In the genomic region with DNA sequence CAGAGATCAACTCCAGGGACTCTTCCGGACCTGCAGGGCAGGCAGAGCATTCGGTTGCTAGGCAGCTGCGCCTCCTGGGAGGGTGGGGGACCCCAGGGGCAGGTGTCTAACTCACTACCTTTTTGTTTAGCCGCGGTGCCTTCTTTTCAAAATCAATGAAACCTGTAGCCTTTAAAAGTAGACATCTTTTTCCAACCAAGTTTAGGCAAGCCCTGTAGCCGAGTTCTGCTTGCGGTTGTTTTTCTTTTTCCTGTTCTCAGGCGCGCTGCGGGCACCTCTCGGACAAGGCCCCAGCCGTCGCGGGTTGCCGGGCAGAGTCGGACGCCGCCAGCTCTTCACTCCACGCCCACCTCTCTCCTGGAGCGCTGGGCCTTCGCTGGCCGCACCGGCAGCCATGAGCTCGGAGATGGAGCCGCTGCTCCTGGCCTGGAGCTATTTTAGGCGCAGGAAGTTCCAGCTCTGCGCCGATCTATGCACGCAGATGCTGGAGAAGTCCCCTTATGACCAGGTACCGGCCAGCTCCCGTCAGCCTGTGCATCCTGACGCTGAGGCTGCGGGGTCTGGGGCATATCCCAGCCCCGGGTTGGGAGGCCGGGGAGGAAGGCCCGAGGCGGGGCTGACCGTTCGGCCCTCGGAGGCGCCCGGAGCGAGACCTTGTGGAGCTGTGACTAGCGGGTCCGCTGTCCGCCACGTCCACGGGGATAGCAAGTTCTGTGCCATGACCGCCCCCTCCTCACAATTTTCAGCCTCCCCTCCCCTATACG, we compare ENCODE assay signal across 8 cellular contexts. TPM values are rescaled to one million over a fixed set of nuclear protein-coding genes. Genes with fewer than 3 reads are reported as not detected.
DNase-seq lines count a peak whose midpoint lies in the region; ATAC-seq and TF ChIP-seq lines count a peak whose summit lies in the region.

A gene (plus strand): TSS at position 338 of the 764 bp plus-strand sequence. CDS start 57 bp downstream, at position 395.

- H3K4ac ChIP-seq in neuronal stem cell (ENCODE audit: low read length), result no peak within 1 kb of the TSS

- H4K91ac ChIP-seq in neuronal stem cell (ENCODE audit: low read depth, low read length, poor library complexity), result no peak within 1 kb of the TSS

- in situ Hi-C loops in SK-MEL-5 (cut with HindIII; ENCODE audit: low pct_unique_long_range_greater_than_20kb, low sequenced_read_pairs), result no loop called here

- H2BK12ac ChIP-seq in neuronal stem cell (ENCODE audit: low read length), result peak within 1 kb of the TSS; percentile 60

- DNase-seq in GM04503 (ENCODE audit: low read depth) (peak; percentile 50), HFF-Myc (ENCODE audit: extremely low read depth, low read depth) (peak; percentile 53), NAMALWA (ENCODE audit: low spot score) (peak; percentile 88), SK-MEL-5 (ENCODE audit: low read depth, low spot score) (peak; percentile 86), neuronal stem cell (ENCODE audit: low spot score) (peak; percentile 85)
- peak; percentile 90 for DNase-seq in activated naive CD4-positive, alpha-beta T cell treated with anti-CD3 and anti-CD28 coated beads, Interleukin-2, amount 10 ng/mL, durations not matched to agents 7 days and 5 days

- H4K8ac ChIP-seq in neuronal stem cell (ENCODE audit: low read depth, low read length), result no peak within 1 kb of the TSS

- peaks cover 10% of the 10 kb centered on the region for H3K4me1 Mint-ChIP-seq in activated naive CD4-positive, alpha-beta T cell treated with anti-CD3 and anti-CD28 coated beads, Interleukin-2, amount 10 ng/mL, durations not matched to agents 7 days and 5 days

- H3K79me1 ChIP-seq in neuronal stem cell (ENCODE audit: low read depth, low read length), result no peaks in the 10 kb centered on the region

- H3K18ac ChIP-seq in neuronal stem cell (ENCODE audit: low read length), result peak within 1 kb of the TSS; percentile 100

- H3K27ac Mint-ChIP-seq in activated naive CD4-positive, alpha-beta T cell treated with anti-CD3 and anti-CD28 coated beads, Interleukin-2, amount 10 ng/mL, durations not matched to agents 7 days and 5 days, result peak within 1 kb of the TSS; percentile 94

- H2BK15ac ChIP-seq in neuronal stem cell (ENCODE audit: low read length), result no peak within 1 kb of the TSS

- H3K23ac ChIP-seq in neuronal stem cell (ENCODE audit: low read depth, low read length, poor library complexity), result peak within 1 kb of the TSS; percentile 52

- peak within 1 kb of the TSS; percentile 97 for H3K9ac ChIP-seq in neuronal stem cell (ENCODE audit: low read depth, low read length, poor library complexity)
- H3K9ac ChIP-seq in subcutaneous abdominal adipose tissue (ENCODE audit: low read length in 5 of 5), result peak within 1 kb of the TSS; percentile 75 to 84 (median 80)

- H3K27me3 ChIP-seq in gastroesophageal sphincter (no peaks in the 10 kb centered on the region), neuronal stem cell (ENCODE audit: control insufficient read depth in 3 of 3, insufficient read depth in 3 of 3, low read depth in 1 of 3, low read length in 3 of 3) (no peaks in the 10 kb centered on the region), subcutaneous abdominal adipose tissue (ENCODE audit: control insufficient read depth in 5 of 5, insufficient read depth in 4 of 5, low read length in 5 of 5) (no peaks in the 10 kb centered on the region)

- no peaks in the 10 kb centered on the region for H3K9me3 Mint-ChIP-seq in activated naive CD4-positive, alpha-beta T cell treated with anti-CD3 and anti-CD28 coated beads, Interleukin-2, amount 10 ng/mL, durations not matched to agents 7 days and 5 days

- 0% methylated on average over 1 to 6 of the region's 50 CpGs for WGBS in gastroesophageal sphincter (ENCODE audit: low coverage in 1 of 2), 2 donors
- WGBS in neuronal stem cell (ENCODE audit: extremely low coverage in 2 of 2, insufficient read length in 2 of 2, insufficient replicate concordance in 1 of 2), 2 donors, result no CpG with 5 or more reads among the region's 50 CpGs

- peak within 1 kb of the TSS; percentile 84 for H3K4me3 Mint-ChIP-seq in activated naive CD4-positive, alpha-beta T cell treated with anti-CD3 and anti-CD28 coated beads, Interleukin-2, amount 10 ng/mL, durations not matched to agents 7 days and 5 days

- H3K4me1 ChIP-seq in gastroesophageal sphincter (peaks cover 0 to 32% (median 0%) of the 10 kb centered on the region in 3 donors), neuronal stem cell (ENCODE audit: control insufficient read depth in 2 of 2, insufficient read depth in 1 of 2, low read depth in 1 of 2, low read length in 2 of 2) (peaks cover 3 to 5% of the 10 kb centered on the region in 2 donors), subcutaneous abdominal adipose tissue (ENCODE audit: control insufficient read depth in 5 of 5, insufficient read depth in 5 of 5, low read length in 5 of 5) (peaks cover 0 to 24% (median 16%) of the 10 kb centered on the region in 5 donors)

- H3K36me3 ChIP-seq in gastroesophageal sphincter, result no peaks in the 10 kb centered on the region
- H3K36me3 ChIP-seq in neuronal stem cell (replicated peaks in 1 of 2; ENCODE audit: control insufficient read depth in 2 of 2, insufficient read depth in 2 of 2, low read length in 2 of 2), result no peaks in the 10 kb centered on the region
- H3K36me3 ChIP-seq in subcutaneous abdominal adipose tissue (ENCODE audit: control insufficient read depth in 5 of 5, insufficient read depth in 5 of 5, low read length in 5 of 5), result no peaks in the 10 kb centered on the region

- TF ChIP-seq CTCF in HFF-Myc (IDR thresholded peaks at IDR 0.05; ENCODE audit: low read depth, low read length, missing control alignments), result no peak
- peak in 1 of 4 experiments; percentile 15 for TF ChIP-seq CTCF in gastroesophageal sphincter (IDR thresholded peaks at IDR 0.05)

- TF ChIP-seq EP300 in gastroesophageal sphincter (IDR thresholded peaks at IDR 0.05), result no peak

- peaks cover 10% of the 10 kb centered on the region for H3K27me3 Mint-ChIP-seq in activated naive CD4-positive, alpha-beta T cell treated with anti-CD3 and anti-CD28 coated beads, Interleukin-2, amount 10 ng/mL, durations not matched to agents 7 days and 5 days

- peak; percentile 51 to 55 for TF ChIP-seq POLR2A in gastroesophageal sphincter (IDR thresholded peaks at IDR 0.05)

- no peak within 1 kb of the TSS for H2AK5ac ChIP-seq in neuronal stem cell (ENCODE audit: low read depth, low read length)

- peak within 1 kb of the TSS; percentile 56 for H3K4me2 ChIP-seq in neuronal stem cell (ENCODE audit: insufficient read depth, low read length, poor library complexity, severe bottlenecking)

- peak; percentile 99 for ATAC-seq in gastroesophageal sphincter

- H3K4me3 ChIP-seq in HFF-Myc (replicated peaks; ENCODE audit: low read depth, low read length) (peak within 1 kb of the TSS; percentile 72), gastroesophageal sphincter (peak within 1 kb of the TSS; percentile 58 to 66), neuronal stem cell (ENCODE audit: low read length in 2 of 2) (peak within 1 kb of the TSS; percentile 81 to 87), subcutaneous abdominal adipose tissue (ENCODE audit: low read depth in 1 of 5, low read length in 5 of 5) (peak within 1 kb of the TSS; percentile 80 to 98 (median 90))

- H2BK120ac ChIP-seq in neuronal stem cell (ENCODE audit: low read depth, low read length), result no peak within 1 kb of the TSS

- H3K9me3 ChIP-seq in gastroesophageal sphincter (no peaks in the 10 kb centered on the region), neuronal stem cell (replicated peaks in 1 of 2; ENCODE audit: control insufficient read depth in 2 of 2, insufficient read depth in 1 of 2, low read depth in 1 of 2, low read length in 2 of 2) (no peaks in the 10 kb centered on the region), subcutaneous abdominal adipose tissue (ENCODE audit: control insufficient read depth in 5 of 5, low read length in 5 of 5) (no peaks in the 10 kb centered on the region)

- CTCF ChIA-PET in activated naive CD4-positive, alpha-beta T cell treated with anti-CD3 and anti-CD28 coated beads, Interleukin-2, amount 10 ng/mL, durations not matched to agents 7 days and 5 days (lab: Charles Lee), result interaction anchor here (1.6 kb wide), 1 partner anchor 157 kb away, joined by 4 read pairs; no protein-coding TSS in a partner anchor

- H3K14ac ChIP-seq in neuronal stem cell (ENCODE audit: low read length), result peak within 1 kb of the TSS; percentile 78

- no peaks in the 10 kb centered on the region for H3K36me3 Mint-ChIP-seq in activated naive CD4-positive, alpha-beta T cell treated with anti-CD3 and anti-CD28 coated beads, Interleukin-2, amount 10 ng/mL, durations not matched to agents 7 days and 5 days

- H2BK5ac ChIP-seq in neuronal stem cell (ENCODE audit: low read length), result no peak within 1 kb of the TSS

- peak within 1 kb of the TSS; percentile 12 to 87 (median 82) for H3K27ac ChIP-seq in gastroesophageal sphincter
- H3K27ac ChIP-seq in neuronal stem cell (replicated peaks; ENCODE audit: low read length), result peak within 1 kb of the TSS; percentile 92
- peak within 1 kb of the TSS; percentile 95 for H3K27ac ChIP-seq in subcutaneous abdominal adipose tissue (ENCODE audit: low read depth, low read length)

- peak within 1 kb of the TSS; percentile 90 for H2AFZ ChIP-seq in neuronal stem cell (ENCODE audit: low read length)

RNA-seq across cellular contexts. Expression of the gene that starts here (rescaled TPM):
- total RNA-seq in SK-MEL-5 (2014; rRNA removed; shearing (Covaris generic)), result 32.2 and 45.8 TPM in 2 replicates
- 29.4 and 44.4 TPM in 2 replicates for polyA plus RNA-seq in SK-MEL-5 (2015; cell fraction: cytosol; rRNA removed)
- 46.6 and 47.4 TPM in 2 replicates for polyA plus RNA-seq in SK-MEL-5 (2015; cell fraction: nucleus; rRNA removed)
- total RNA-seq in gastroesophageal sphincter, result 10 to 100 TPM; 17.0 to 35.3 (median 24.8) TPM
- 18.3 TPM for polyA plus RNA-seq in neuronal stem cell (2013, experiment 1 of 2)
- 18.0 TPM for polyA plus RNA-seq in neuronal stem cell (2013, experiment 2 of 2)

Comparison
In these comparisons a context has a peak if more than half of its experiments do, and no peak if none do; other contexts are left out.
1. Peak in every context shown above with its lines: DNase-seq, ATAC-seq, H3K4me3 ChIP-seq and H3K27ac ChIP-seq.